ENCODE assay signal across 8 cellular contexts in genomic region chr1:248837045-248837793, GRCh38. TPM values are rescaled to one million over a fixed set of nuclear protein-coding genes. Genes with fewer than 3 reads are reported as not detected.
DNase-seq lines count a peak whose midpoint lies in the region; ATAC-seq and TF ChIP-seq lines count a peak whose summit lies in the region.

No MANE protein-coding gene starts in this region.

- ATAC-seq in GM21447 (IDR thresholded peaks at IDR 0.05; ENCODE audit: unreplicated experiment) (no peak), GM18870 (IDR thresholded peaks at IDR 0.05; ENCODE audit: unreplicated experiment) (no peak), left lobe of liver (no peak)

- DNase-seq in Jurkat, Clone E6-1 (ENCODE audit: low read depth, low spot score) = no peak
- no peak for DNase-seq in dorsolateral prefrontal cortex
- no peak for DNase-seq in NK-92 (lab: John Stamatoyannopoulos, UW; ENCODE audit: unreplicated experiment)
- DNase-seq in left lobe of liver (ENCODE audit: low spot score) = no peak

- TF ChIP-seq CTCF in C4-2B (conservative IDR thresholded peaks at IDR 0.05) = no peak
- TF ChIP-seq CTCF in dorsolateral prefrontal cortex (IDR thresholded peaks at IDR 0.05 in 54 of 56, conservative IDR thresholded peaks at IDR 0.05 in 2 of 56; ENCODE audit: low read depth in 1 of 56, partially characterized antibody in 56 of 56) = no peak

- H3K27ac ChIP-seq in C4-2B (peak overlapping the region; percentile 98), dorsolateral prefrontal cortex (peak overlapping the region; percentile 18 to 100 (median 99))

- H3K36me3 ChIP-seq in neuron (ENCODE audit: insufficient read depth, low read length) = no peaks in the 10 kb centered on the region

- no peaks in the 10 kb centered on the region for H3K27me3 ChIP-seq in dorsolateral prefrontal cortex
- no peaks in the 10 kb centered on the region for H3K27me3 ChIP-seq in neuron (ENCODE audit: insufficient read depth, low read length)

- H3K4me3 ChIP-seq in Jurkat, Clone E6-1 (ENCODE audit: low read length) = peak overlapping the region; percentile 84
- peak overlapping the region; percentile 59 to 99 (median 92) for H3K4me3 ChIP-seq in dorsolateral prefrontal cortex
- H3K4me3 ChIP-seq in neuron (ENCODE audit: low read length) = peak overlapping the region; percentile 61

- H3K4me1 ChIP-seq in neuron (ENCODE audit: insufficient read depth, low read length) = peaks cover 11% of the 10 kb centered on the region

- intact Hi-C loops in dorsolateral prefrontal cortex (cut with DNase I) = no loop called here

- no peaks in the 10 kb centered on the region for H3K9me3 ChIP-seq in neuron (ENCODE audit: low read length)

- peak overlapping the region; percentile 63 for H2AFZ ChIP-seq in neuron (ENCODE audit: low read depth, low read length)

RNA-seq across cellular contexts. Expression of gene ZNF672, which starts 0.8 kb away (rescaled TPM):
- 36.6 TPM for polyA plus RNA-seq in Jurkat, Clone E6-1 (2012; ENCODE audit: insufficient read depth, insufficient read length)
- total RNA-seq in dorsolateral prefrontal cortex (10 to 100 TPM; 15.9 to 43.0 (median 23.4) TPM), left lobe of liver (19.6 TPM)

RNA-seq across cellular contexts. Expression of gene SH3BP5L, which starts 11.5 kb away (rescaled TPM):
- polyA plus RNA-seq in Jurkat, Clone E6-1 (2012; ENCODE audit: insufficient read depth, insufficient read length) = 21.1 TPM
- total RNA-seq in dorsolateral prefrontal cortex (10 to 100 TPM; 24.9 to 51.7 (median 37.5) TPM), left lobe of liver (15.3 TPM)

RNA-seq across cellular contexts. Expression of gene ZNF692, which starts 21.7 kb away (rescaled TPM):
- polyA plus RNA-seq in Jurkat, Clone E6-1 (2012; ENCODE audit: insufficient read depth, insufficient read length) = 80.0 TPM
- total RNA-seq in dorsolateral prefrontal cortex (100 to 1,000 TPM in 5 of 120 experiments, 10 to 100 TPM in 115; 27.9 to 117 (median 68.8) TPM), left lobe of liver (20.2 TPM)
